In the genomic region with DNA sequence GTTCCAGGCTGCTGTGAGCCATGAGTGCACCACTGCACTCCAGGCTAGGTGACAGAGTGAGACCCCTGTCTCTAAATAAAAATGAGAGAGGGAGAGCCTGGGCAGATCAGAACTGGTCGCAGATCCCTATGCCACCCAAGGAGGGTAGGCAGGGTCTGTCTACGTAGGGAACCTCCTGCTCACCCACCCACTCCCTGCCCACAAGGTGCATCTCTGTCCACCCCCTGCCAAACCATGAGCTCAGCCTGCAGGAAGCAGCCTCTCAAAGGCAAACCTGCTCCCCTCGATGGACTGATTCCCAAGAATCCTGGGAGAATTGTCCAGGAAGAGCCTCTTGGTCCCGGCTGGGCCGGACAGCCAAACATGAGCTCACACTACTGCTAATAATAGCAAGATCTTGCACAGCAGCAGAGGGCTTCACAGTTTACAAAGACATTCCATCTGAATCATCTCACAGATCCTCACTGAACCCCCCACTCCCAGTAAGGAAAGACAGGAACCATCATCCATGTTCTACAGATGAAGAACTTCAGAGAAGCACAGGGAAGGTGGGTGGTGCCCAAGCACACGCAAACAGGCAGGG, we compare ENCODE assay signal across 10 cellular contexts. TPM values are rescaled to one million over a fixed set of nuclear protein-coding genes. Genes with fewer than 3 reads are reported as not detected.
DNase-seq lines count a peak whose midpoint lies in the region; TF ChIP-seq lines count a peak whose summit lies in the region.
"Had no signal": no experiment of that assay in that cellular context is flagged by ENCODE, and none has a peak within 500 bp of the region (broad histone marks: within the 10 kb centered on the region; RNA-seq: fewer than 3 reads in every experiment).

No MANE protein-coding gene starts in this region.

- DNase-seq in EH (ENCODE audit: low read depth): peak; percentile 97
- DNase-seq in amniotic stem cell (lab: John Stamatoyannopoulos, UW): peak; percentile 45
- DNase-seq in left ventricle myocardium inferior: peak; percentile 57
- no peak for DNase-seq in UCSD-AML1 (lab: John Stamatoyannopoulos, UW; ENCODE audit: unreplicated experiment)
- DNase-seq in DMS 273 treated with DMSO at 0.1 percent for 48 hours (lab: John Stamatoyannopoulos, UW): no peak
- DNase-seq in NCI-H510A (lab: John Stamatoyannopoulos, UW): no peak
- DNase-seq in occipital lobe (lab: John Stamatoyannopoulos, UW): no peak
- DNase-seq: H7, NCI-H1417 had no signal

- no peaks in the 10 kb centered on the region for H3K9me3 ChIP-seq in left ventricle myocardium inferior (replicated peaks)

- H3K27ac ChIP-seq in left ventricle myocardium inferior (replicated peaks) (peak overlapping the region; percentile 92), skin epidermis (peak overlapping the region in 15 of 21 experiments; percentile 1 to 80 (median 41))

- intact Hi-C loops in left ventricle myocardium inferior (cut with micrococcal nuclease): no loop called here

- peaks cover 90% of the 10 kb centered on the region for H3K4me1 ChIP-seq in left ventricle myocardium inferior

- TF ChIP-seq CTCF in left ventricle myocardium inferior (IDR thresholded peaks at IDR 0.05; ENCODE audit: borderline replicate concordance): no peak

- H3K4me3 ChIP-seq in left ventricle myocardium inferior (no peak overlapping the region), skin epidermis (no peak overlapping the region)

- H3K27me3 ChIP-seq in left ventricle myocardium inferior (ENCODE audit: low read depth): no peaks in the 10 kb centered on the region

- no peaks in the 10 kb centered on the region for H3K36me3 ChIP-seq in left ventricle myocardium inferior

RNA-seq across cellular contexts. Expression of a gene that starts 27.8 kb away (rescaled TPM):
- total RNA-seq in left ventricle myocardium inferior (not detected), occipital lobe (0.31 TPM)

Comparison
In these comparisons a context has a peak if more than half of its experiments do, and no peak if none do; other contexts are left out.
1. DNase-seq: peak in EH (single experiment), amniotic stem cell (single experiment) and left ventricle myocardium inferior (single experiment); none in UCSD-AML1 (single experiment), DMS 273 treated with DMSO at 0.1 percent for 48 hours (single experiment), NCI-H510A (single experiment) and occipital lobe (single experiment).